Comparison of ENCODE assay signal across 11 cellular contexts in genomic region chr14:58812050-58812690, GRCh38.
A peak's percentile ranks its signal among the peaks of the same experiment; 100 is the strongest.
DNase-seq lines count a peak whose midpoint lies in the region; ATAC-seq and TF ChIP-seq lines count a peak whose summit lies in the region.
"Had no signal": no experiment of that assay in that cellular context is flagged by ENCODE, and none has a peak within 500 bp of the region (broad histone marks: within the 10 kb centered on the region; RNA-seq: fewer than 3 reads in every experiment).

No MANE protein-coding gene starts in this region.

- H3K27me3 ChIP-seq in right cardiac atrium (ENCODE audit: control insufficient read depth, insufficient read depth): no peaks in the 10 kb centered on the region

- ATAC-seq in GM18870 (IDR thresholded peaks at IDR 0.05; ENCODE audit: unreplicated experiment) (peak; percentile 84), HG03469 (IDR thresholded peaks at IDR 0.05; ENCODE audit: unreplicated experiment) (peak; percentile 65), GM21515 (IDR thresholded peaks at IDR 0.05; ENCODE audit: unreplicated experiment) (no peak), right cardiac atrium (no peak)
- ATAC-seq: T-cell had no signal

- H3K27ac ChIP-seq in HEK293 (ENCODE audit: extremely low read depth, low read depth, low read length): peak overlapping the region; percentile 28; the same call in 1 of the 2 replicates
- no peak overlapping the region for H3K27ac ChIP-seq in right cardiac atrium (ENCODE audit: low read length)

- H3K36me3 ChIP-seq in HEK293 (ENCODE audit: control insufficient read depth in 2 of 2, insufficient read depth in 1 of 2, low read length in 2 of 2): no peaks in the 10 kb centered on the region

- H3K4me3 ChIP-seq in HEK293 (ENCODE audit: low read depth, low read length): no peak overlapping the region
- H3K4me3 ChIP-seq in right cardiac atrium (ENCODE audit: low read length): no peak overlapping the region

- CTCF ChIA-PET in HEK293 (lab: Yijun Ruan, JAX): interaction anchor here (1.2 to 1.9 kb wide), 4 partner anchors 10 to 171 kb away, joined by 3 to 5 read pairs (median 4); no protein-coding TSS in a partner anchor

- DNase-seq in middle frontal gyrus (ENCODE audit: extremely low spot score, low spot score): peak; percentile 62
- no peak for DNase-seq in inferior parietal cortex (ENCODE audit: extremely low spot score)
- DNase-seq in SKM-1 (lab: John Stamatoyannopoulos, UW; ENCODE audit: unreplicated experiment): no peak
- no peak for DNase-seq in right cardiac atrium
- DNase-seq: activated CD4-positive, alpha-beta memory T cell treated with anti-CD3 and anti-CD28 coated beads for 36 hours; stimulated activated CD4-positive, alpha-beta T cell treated with anti-CD3 and anti-CD28 coated beads, Interleukin-1b, Interleukin-23, amount 100 ng/mL, for 48 hours; T-cell had no signal

- WGBS in right cardiac atrium: 37% methylated on average over 2 of the region's 2 CpGs

- H3K4me1 ChIP-seq in HEK293 (ENCODE audit: control insufficient read depth, insufficient read depth, low read length): peaks cover 33% of the 10 kb centered on the region
- no peaks in the 10 kb centered on the region for H3K4me1 ChIP-seq in right cardiac atrium (ENCODE audit: control insufficient read depth, insufficient read depth, low read length)

- POLR2A ChIA-PET in HEK293 (lab: Yijun Ruan, JAX): no interaction called here

- intact Hi-C loops in right cardiac atrium (cut with DNase I): no loop called here

- H3K9me3 ChIP-seq in HEK293 (ENCODE audit: control insufficient read depth, insufficient read depth, low read depth, low read length): no peaks in the 10 kb centered on the region
- H3K9me3 ChIP-seq in right cardiac atrium (ENCODE audit: control insufficient read depth, low read length): no peaks in the 10 kb centered on the region

- no peak for TF ChIP-seq CTCF in HEK293 (tag by site-specific recombination; IDR thresholded peaks at IDR 0.05)

TF ChIP-seq in HEK293, 187 proteins besides CTCF, POLR2A, EP300 and RAD21:
- TF ChIP-seq ZNF549 (tag by site-specific recombination; IDR thresholded peaks at IDR 0.05): no peak
- TF ChIP-seq ZNF133 (tag by site-specific recombination; IDR thresholded peaks at IDR 0.05): no peak
- TF ChIP-seq ZNF239 (tag by site-specific recombination; IDR thresholded peaks at IDR 0.05): no peak
- TF ChIP-seq ZSCAN4 (tag by site-specific recombination; IDR thresholded peaks at IDR 0.05): no peak
- TF ChIP-seq ZNF155 (tag by site-specific recombination; IDR thresholded peaks at IDR 0.05): no peak
- TF ChIP-seq PRDM1 (tag by site-specific recombination; IDR thresholded peaks at IDR 0.05): 0 out of 2 replicates have a peak, but pooled peaks have one; percentile 15
- no peak for TF ChIP-seq ZSCAN16 (tag by site-specific recombination; IDR thresholded peaks at IDR 0.05)
- peak; percentile 30; the same call in 1 of the 2 replicates for TF ChIP-seq ZNF629 (tag by site-specific recombination; IDR thresholded peaks at IDR 0.05)
- no peak for TF ChIP-seq ZNF350 (tag by site-specific recombination; IDR thresholded peaks at IDR 0.05)
- peak; percentile 49 for TF ChIP-seq ZNF335 (tag by site-specific recombination; conservative IDR thresholded peaks at IDR 0.05)
- TF ChIP-seq TRIM28 (IDR thresholded peaks at IDR 0.05; ENCODE audit: borderline replicate concordance, low read length): no peak
- no peak for TF ChIP-seq ZBTB11 (tag by site-specific recombination; conservative IDR thresholded peaks at IDR 0.05; ENCODE audit: low read depth)
- no peak for TF ChIP-seq ZNF169 (tag by site-specific recombination; IDR thresholded peaks at IDR 0.05)
- TF ChIP-seq ZFP37 (tag by site-specific recombination; IDR thresholded peaks at IDR 0.05): no peak
- TF ChIP-seq ZEB2 (tag by site-specific recombination; IDR thresholded peaks at IDR 0.05): no peak
- TF ChIP-seq, protein P1, sequence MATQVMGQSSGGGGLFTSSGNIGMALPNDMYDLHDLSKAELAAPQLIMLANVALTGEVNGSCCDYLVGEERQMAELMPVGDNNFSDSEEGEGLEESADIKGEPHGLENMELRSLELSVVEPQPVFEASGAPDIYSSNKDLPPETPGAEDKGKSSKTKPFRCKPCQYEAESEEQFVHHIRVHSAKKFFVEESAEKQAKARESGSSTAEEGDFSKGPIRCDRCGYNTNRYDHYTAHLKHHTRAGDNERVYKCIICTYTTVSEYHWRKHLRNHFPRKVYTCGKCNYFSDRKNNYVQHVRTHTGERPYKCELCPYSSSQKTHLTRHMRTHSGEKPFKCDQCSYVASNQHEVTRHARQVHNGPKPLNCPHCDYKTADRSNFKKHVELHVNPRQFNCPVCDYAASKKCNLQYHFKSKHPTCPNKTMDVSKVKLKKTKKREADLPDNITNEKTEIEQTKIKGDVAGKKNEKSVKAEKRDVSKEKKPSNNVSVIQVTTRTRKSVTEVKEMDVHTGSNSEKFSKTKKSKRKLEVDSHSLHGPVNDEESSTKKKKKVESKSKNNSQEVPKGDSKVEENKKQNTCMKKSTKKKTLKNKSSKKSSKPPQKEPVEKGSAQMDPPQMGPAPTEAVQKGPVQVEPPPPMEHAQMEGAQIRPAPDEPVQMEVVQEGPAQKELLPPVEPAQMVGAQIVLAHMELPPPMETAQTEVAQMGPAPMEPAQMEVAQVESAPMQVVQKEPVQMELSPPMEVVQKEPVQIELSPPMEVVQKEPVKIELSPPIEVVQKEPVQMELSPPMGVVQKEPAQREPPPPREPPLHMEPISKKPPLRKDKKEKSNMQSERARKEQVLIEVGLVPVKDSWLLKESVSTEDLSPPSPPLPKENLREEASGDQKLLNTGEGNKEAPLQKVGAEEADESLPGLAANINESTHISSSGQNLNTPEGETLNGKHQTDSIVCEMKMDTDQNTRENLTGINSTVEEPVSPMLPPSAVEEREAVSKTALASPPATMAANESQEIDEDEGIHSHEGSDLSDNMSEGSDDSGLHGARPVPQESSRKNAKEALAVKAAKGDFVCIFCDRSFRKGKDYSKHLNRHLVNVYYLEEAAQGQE (tag by site-specific recombination; IDR thresholded peaks at IDR 0.05): no peak
- TF ChIP-seq, protein P2, sequence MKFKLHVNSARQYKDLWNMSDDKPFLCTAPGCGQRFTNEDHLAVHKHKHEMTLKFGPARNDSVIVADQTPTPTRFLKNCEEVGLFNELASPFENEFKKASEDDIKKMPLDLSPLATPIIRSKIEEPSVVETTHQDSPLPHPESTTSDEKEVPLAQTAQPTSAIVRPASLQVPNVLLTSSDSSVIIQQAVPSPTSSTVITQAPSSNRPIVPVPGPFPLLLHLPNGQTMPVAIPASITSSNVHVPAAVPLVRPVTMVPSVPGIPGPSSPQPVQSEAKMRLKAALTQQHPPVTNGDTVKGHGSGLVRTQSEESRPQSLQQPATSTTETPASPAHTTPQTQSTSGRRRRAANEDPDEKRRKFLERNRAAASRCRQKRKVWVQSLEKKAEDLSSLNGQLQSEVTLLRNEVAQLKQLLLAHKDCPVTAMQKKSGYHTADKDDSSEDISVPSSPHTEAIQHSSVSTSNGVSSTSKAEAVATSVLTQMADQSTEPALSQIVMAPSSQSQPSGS (tag by site-specific recombination; IDR thresholded peaks at IDR 0.05; ENCODE audit: low read depth): no peak
- TF ChIP-seq ZNF112 (tag by site-specific recombination; IDR thresholded peaks at IDR 0.05): no peak
- no peak for TF ChIP-seq ZNF639 (tag by site-specific recombination; IDR thresholded peaks at IDR 0.05)

Comparison
In these comparisons a context has a peak if more than half of its experiments do, and no peak if none do; other contexts are left out.
1. ATAC-seq: peak in GM18870 (single experiment) and HG03469 (single experiment); none in GM21515 (single experiment) and right cardiac atrium (0 of 2).